Comparison of ENCODE assay signal across 12 cellular contexts in genomic region chr4:108433832-108434231, GRCh38.
DNase-seq lines count a peak whose midpoint lies in the region; ATAC-seq and TF ChIP-seq lines count a peak whose summit lies in the region.
"Had no signal": no experiment of that assay in that cellular context is flagged by ENCODE, and none has a peak within 500 bp of the region (broad histone marks: within the 10 kb centered on the region; RNA-seq: fewer than 3 reads in every experiment).

No MANE protein-coding gene starts in this region.

- H3K36me3 ChIP-seq in brain microvascular endothelial cell (replicated peaks), result no peaks in the 10 kb centered on the region
- H3K36me3 ChIP-seq in osteoblast (ENCODE audit: insufficient read depth, low read length), result no peaks in the 10 kb centered on the region
- H3K36me3 ChIP-seq: right atrium auricular region had no signal

- no peaks in the 10 kb centered on the region for H3K27me3 ChIP-seq in brain microvascular endothelial cell (replicated peaks)
- H3K27me3 ChIP-seq in osteoblast (ENCODE audit: insufficient read depth, low read length), result no peaks in the 10 kb centered on the region
- H3K27me3 ChIP-seq: dorsolateral prefrontal cortex, right atrium auricular region had no signal

- no peaks in the 10 kb centered on the region for H3K79me2 ChIP-seq in osteoblast (ENCODE audit: insufficient read depth, low read length)

- in situ Hi-C loops in brain microvascular endothelial cell (cut with HindIII; ENCODE audit: low pct_ligation_motif_present, low sequenced_read_pairs), result no loop called here

- H3K27ac ChIP-seq in brain microvascular endothelial cell (no peak overlapping the region), osteoblast (ENCODE audit: low read depth, low read length) (no peak overlapping the region)
- H3K27ac ChIP-seq: 22Rv1, dorsolateral prefrontal cortex, right atrium auricular region had no signal

- H3K4me3 ChIP-seq in brain microvascular endothelial cell (ENCODE audit: low read depth, low read length), result no peak overlapping the region
- H3K4me3 ChIP-seq in osteoblast (ENCODE audit: insufficient read depth, low read length), result no peak overlapping the region
- H3K4me3 ChIP-seq: dorsolateral prefrontal cortex, right atrium auricular region had no signal

- no peak for ATAC-seq in HG03135 (IDR thresholded peaks at IDR 0.05; ENCODE audit: unreplicated experiment)

- no peaks in the 10 kb centered on the region for H4K20me1 ChIP-seq in osteoblast (ENCODE audit: insufficient read depth, low read length)

- peak overlapping the region; percentile 15 for H2AFZ ChIP-seq in osteoblast (ENCODE audit: low read length)

- peak; percentile 22 for DNase-seq in DMS53 (lab: John Stamatoyannopoulos, UW)
- no peak for DNase-seq in DMS53 treated with DMSO at 0.1 percent for 48 hours (lab: John Stamatoyannopoulos, UW; ENCODE audit: unreplicated experiment)
- DNase-seq in SW480 (ENCODE audit: low spot score), result peak; percentile 88
- DNase-seq in brain microvascular endothelial cell, result peak; percentile 42
- no peak for DNase-seq in osteoblast (ENCODE audit: insufficient read length, low spot score, missing footprints)
- no peak for DNase-seq in NOMO-1 treated with DMSO at 0.1 percent for 48 hours (lab: John Stamatoyannopoulos, UW; ENCODE audit: unreplicated experiment)
- DNase-seq in Kasumi-1 (lab: John Stamatoyannopoulos, UW), result no peak
- DNase-seq: dorsolateral prefrontal cortex, T1000 had no signal

- H3K4me1 ChIP-seq in osteoblast (ENCODE audit: insufficient read depth, low read length), result no peaks in the 10 kb centered on the region
- H3K4me1 ChIP-seq: right atrium auricular region had no signal

- H3K9me3 ChIP-seq in osteoblast (ENCODE audit: low read depth, low read length), result no peaks in the 10 kb centered on the region
- H3K9me3 ChIP-seq: right atrium auricular region had no signal

- TF ChIP-seq CTCF in brain microvascular endothelial cell (IDR thresholded peaks at IDR 0.05; ENCODE audit: low read depth, low read length, missing control alignments) (no peak), osteoblast (IDR thresholded peaks at IDR 0.05; ENCODE audit: extremely low read depth, low read depth, low read length) (no peak)

- H3K4me2 ChIP-seq in osteoblast (ENCODE audit: insufficient read depth, low read length), result no peak overlapping the region

Comparison
In these comparisons a context has a peak if more than half of its experiments do, and no peak if none do; other contexts are left out.
1. DNase-seq: peak in DMS53 (single experiment), SW480 (single experiment) and brain microvascular endothelial cell (single experiment); none in DMS53 treated with DMSO at 0.1 percent for 48 hours (single experiment), osteoblast (single experiment), NOMO-1 treated with DMSO at 0.1 percent for 48 hours (single experiment) and Kasumi-1 (0 of 2).